ENCODE assay signal across 13 cellular contexts in genomic region chr21:15795533-15795932, GRCh38.
"Had no signal": no experiment of that assay in that cellular context is flagged by ENCODE, and none has a peak within 500 bp of the region (broad histone marks: within the 10 kb centered on the region; RNA-seq: fewer than 3 reads in every experiment).

No MANE protein-coding gene starts in this region.

- H3K27me3 ChIP-seq: cardiac muscle cell, dorsolateral prefrontal cortex, right lobe of liver, tibial artery had no signal

- H3K27ac Mint-ChIP-seq: endodermal cell had no signal

- H3K4me3 Mint-ChIP-seq: endodermal cell, mesothelial cell of epicardium had no signal

- H3K27ac ChIP-seq: cardiac muscle cell, dorsolateral prefrontal cortex, lower lobe of right lung, right lobe of liver, tibial artery, VCaP had no signal

- H3K9me3 Mint-ChIP-seq: endodermal cell had no signal

- H3K4me2 ChIP-seq: smooth muscle cell had no signal

- H3K36me3 ChIP-seq: lower lobe of right lung, right lobe of liver had no signal

- ATAC-seq: left colon, lower lobe of right lung, psoas muscle, right lobe of liver had no signal

- H3K9me3 ChIP-seq: lower lobe of right lung, psoas muscle, right lobe of liver, tibial artery had no signal

- H3K4me3 ChIP-seq: cardiac muscle cell, dorsolateral prefrontal cortex, lower lobe of right lung, psoas muscle, right lobe of liver, smooth muscle cell, tibial artery had no signal

- DNase-seq: activated CD4-positive, alpha-beta T cell treated with anti-CD3 and anti-CD28 coated beads for 1 hour; activated gamma-delta T cell treated with Interleukin-2 at 50 U/mL for 16 hours; dorsolateral prefrontal cortex; endodermal cell; left colon; lower lobe of right lung; psoas muscle; right lobe of liver; tibial artery had no signal
